In genomic region chr10:2851544-2851943, GRCh38 we compare ENCODE assay signal across 1 cellular context.
TF ChIP-seq lines count a peak whose summit lies in the region.

No MANE protein-coding gene starts in this region.

TF ChIP-seq in HEK293, 187 proteins besides CTCF, POLR2A, EP300 and RAD21 (continued from another document):
- TF ChIP-seq, protein P1, sequence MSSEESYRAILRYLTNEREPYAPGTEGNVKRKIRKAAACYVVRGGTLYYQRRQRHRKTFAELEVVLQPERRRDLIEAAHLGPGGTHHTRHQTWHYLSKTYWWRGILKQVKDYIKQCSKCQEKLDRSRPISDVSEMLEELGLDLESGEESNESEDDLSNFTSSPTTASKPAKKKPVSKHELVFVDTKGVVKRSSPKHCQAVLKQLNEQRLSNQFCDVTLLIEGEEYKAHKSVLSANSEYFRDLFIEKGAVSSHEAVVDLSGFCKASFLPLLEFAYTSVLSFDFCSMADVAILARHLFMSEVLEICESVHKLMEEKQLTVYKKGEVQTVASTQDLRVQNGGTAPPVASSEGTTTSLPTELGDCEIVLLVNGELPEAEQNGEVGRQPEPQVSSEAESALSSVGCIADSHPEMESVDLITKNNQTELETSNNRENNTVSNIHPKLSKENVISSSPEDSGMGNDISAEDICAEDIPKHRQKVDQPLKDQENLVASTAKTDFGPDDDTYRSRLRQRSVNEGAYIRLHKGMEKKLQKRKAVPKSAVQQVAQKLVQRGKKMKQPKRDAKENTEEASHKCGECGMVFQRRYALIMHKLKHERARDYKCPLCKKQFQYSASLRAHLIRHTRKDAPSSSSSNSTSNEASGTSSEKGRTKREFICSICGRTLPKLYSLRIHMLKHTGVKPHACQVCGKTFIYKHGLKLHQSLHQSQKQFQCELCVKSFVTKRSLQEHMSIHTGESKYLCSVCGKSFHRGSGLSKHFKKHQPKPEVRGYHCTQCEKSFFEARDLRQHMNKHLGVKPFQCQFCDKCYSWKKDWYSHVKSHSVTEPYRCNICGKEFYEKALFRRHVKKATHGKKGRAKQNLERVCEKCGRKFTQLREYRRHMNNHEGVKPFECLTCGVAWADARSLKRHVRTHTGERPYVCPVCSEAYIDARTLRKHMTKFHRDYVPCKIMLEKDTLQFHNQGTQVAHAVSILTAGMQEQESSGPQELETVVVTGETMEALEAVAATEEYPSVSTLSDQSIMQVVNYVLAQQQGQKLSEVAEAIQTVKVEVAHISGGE (tag by site-specific recombination; conservative IDR thresholded peaks at IDR 0.05; ENCODE audit: low read depth), result no peak
- TF ChIP-seq, protein P2, sequence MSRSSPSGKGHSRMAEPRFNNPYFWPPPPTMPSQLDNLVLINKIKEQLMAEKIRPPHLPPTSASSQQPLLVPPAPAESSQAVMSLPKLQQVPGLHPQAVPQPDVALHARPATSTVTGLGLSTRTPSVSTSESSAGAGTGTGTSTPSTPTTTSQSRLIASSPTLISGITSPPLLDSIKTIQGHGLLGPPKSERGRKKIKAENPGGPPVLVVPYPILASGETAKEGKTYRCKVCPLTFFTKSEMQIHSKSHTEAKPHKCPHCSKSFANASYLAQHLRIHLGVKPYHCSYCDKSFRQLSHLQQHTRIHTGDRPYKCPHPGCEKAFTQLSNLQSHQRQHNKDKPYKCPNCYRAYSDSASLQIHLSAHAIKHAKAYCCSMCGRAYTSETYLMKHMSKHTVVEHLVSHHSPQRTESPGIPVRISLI (tag by site-specific recombination; IDR thresholded peaks at IDR 0.05), result no peak
- TF ChIP-seq ZFP3 (tag by site-specific recombination; IDR thresholded peaks at IDR 0.05; ENCODE audit: low read depth) (no peak), GLI4 (tag by site-specific recombination; IDR thresholded peaks at IDR 0.05) (no peak), ZNF530 (tag by site-specific recombination; IDR thresholded peaks at IDR 0.05; ENCODE audit: low read depth) (no peak)
